In genomic region chr18:22345733-22346132, GRCh38 we compare ENCODE assay signal across 11 cellular contexts.
DNase-seq lines count a peak whose midpoint lies in the region; ATAC-seq and TF ChIP-seq lines count a peak whose summit lies in the region.
"Had no signal": no experiment of that assay in that cellular context is flagged by ENCODE, and none has a peak within 500 bp of the region (broad histone marks: within the 10 kb centered on the region; RNA-seq: fewer than 3 reads in every experiment).

No MANE protein-coding gene starts in this region.

- no peak for ATAC-seq in stimulated activated naive CD8-positive, alpha-beta T cell treated with anti-CD3 and anti-CD28 coated beads, Interleukin-15, amount 100 ng/mL, for 72 hours
- ATAC-seq in GM21737 (IDR thresholded peaks at IDR 0.05; ENCODE audit: unreplicated experiment) (no peak), HG03025 (IDR thresholded peaks at IDR 0.05; ENCODE audit: low FRiP score, unreplicated experiment) (no peak)

- H3K9me3 ChIP-seq in hepatocyte (ENCODE audit: low read depth): no peaks in the 10 kb centered on the region

- H3K4me1 Mint-ChIP-seq in activated CD4-positive, alpha-beta T cell treated with anti-CD3 and anti-CD28 coated beads, Interleukin-2, amount 10 ng/mL, durations not matched to agents 7 days and 5 days: peaks cover 29% of the 10 kb centered on the region
- peaks cover 28% of the 10 kb centered on the region for H3K4me1 Mint-ChIP-seq in activated CD4-positive, alpha-beta memory T cell treated with anti-CD3 and anti-CD28 coated beads, Interleukin-2, amount 10 ng/mL, durations not matched to agents 7 days and 5 days
- peaks cover 55% of the 10 kb centered on the region for H3K4me1 Mint-ChIP-seq in stimulated activated naive CD8-positive, alpha-beta T cell treated with anti-CD3 and anti-CD28 coated beads, Interleukin-15, amount 100 ng/mL, for 72 hours

- no peaks in the 10 kb centered on the region for H3K36me3 ChIP-seq in hepatocyte (replicated peaks; ENCODE audit: insufficient read depth, low read depth)

- no peak overlapping the region for H2AFZ ChIP-seq in hepatocyte

- no peaks in the 10 kb centered on the region for H3K27me3 ChIP-seq in hepatocyte

- no peaks in the 10 kb centered on the region for H3K36me3 Mint-ChIP-seq in activated CD4-positive, alpha-beta T cell treated with anti-CD3 and anti-CD28 coated beads, Interleukin-2, amount 10 ng/mL, durations not matched to agents 7 days and 5 days (ENCODE audit: low read depth)
- peaks cover 2% of the 10 kb centered on the region for H3K36me3 Mint-ChIP-seq in activated CD4-positive, alpha-beta memory T cell treated with anti-CD3 and anti-CD28 coated beads, Interleukin-2, amount 10 ng/mL, durations not matched to agents 7 days and 5 days (ENCODE audit: low read depth)

- H3K27ac Mint-ChIP-seq in activated CD4-positive, alpha-beta T cell treated with anti-CD3 and anti-CD28 coated beads, Interleukin-2, amount 10 ng/mL, durations not matched to agents 7 days and 5 days: peak overlapping the region; percentile 67
- peak overlapping the region; percentile 48 for H3K27ac Mint-ChIP-seq in activated CD4-positive, alpha-beta memory T cell treated with anti-CD3 and anti-CD28 coated beads, Interleukin-2, amount 10 ng/mL, durations not matched to agents 7 days and 5 days
- H3K27ac Mint-ChIP-seq in stimulated activated naive CD8-positive, alpha-beta T cell treated with anti-CD3 and anti-CD28 coated beads, Interleukin-15, amount 100 ng/mL, for 72 hours: peak overlapping the region in 1 of 2 donors; percentile 38

- H3K4me1 ChIP-seq in hepatocyte (ENCODE audit: insufficient read depth): peaks cover 41% of the 10 kb centered on the region

- H3K9me2 ChIP-seq in hepatocyte (replicated peaks; ENCODE audit: insufficient read depth): no peaks in the 10 kb centered on the region

- H3K4me3 Mint-ChIP-seq in activated CD4-positive, alpha-beta T cell treated with anti-CD3 and anti-CD28 coated beads, Interleukin-2, amount 10 ng/mL, durations not matched to agents 7 days and 5 days: no peak overlapping the region
- H3K4me3 Mint-ChIP-seq in activated CD4-positive, alpha-beta memory T cell treated with anti-CD3 and anti-CD28 coated beads, Interleukin-2, amount 10 ng/mL, durations not matched to agents 7 days and 5 days: no peak overlapping the region
- peak overlapping the region; percentile 16 to 46 for H3K4me3 Mint-ChIP-seq in stimulated activated naive CD8-positive, alpha-beta T cell treated with anti-CD3 and anti-CD28 coated beads, Interleukin-15, amount 100 ng/mL, for 72 hours

- no peak overlapping the region for H3K4me2 ChIP-seq in hepatocyte

- CTCF ChIA-PET in activated CD4-positive, alpha-beta T cell treated with anti-CD3 and anti-CD28 coated beads, Interleukin-2, amount 10 ng/mL, durations not matched to agents 7 days and 5 days (lab: Charles Lee): no interaction called here
- CTCF ChIA-PET in activated CD4-positive, alpha-beta memory T cell treated with anti-CD3 and anti-CD28 coated beads, Interleukin-2, amount 10 ng/mL, durations not matched to agents 7 days and 5 days (lab: Charles Lee): no interaction called here

- no peaks in the 10 kb centered on the region for H4K20me1 ChIP-seq in hepatocyte (ENCODE audit: insufficient read depth, poor library complexity, severe bottlenecking)

- peaks cover 8% of the 10 kb centered on the region for H3K79me2 ChIP-seq in hepatocyte

- peaks cover 49% of the 10 kb centered on the region for H3K27me3 Mint-ChIP-seq in activated CD4-positive, alpha-beta T cell treated with anti-CD3 and anti-CD28 coated beads, Interleukin-2, amount 10 ng/mL, durations not matched to agents 7 days and 5 days
- peaks cover 38% of the 10 kb centered on the region for H3K27me3 Mint-ChIP-seq in activated CD4-positive, alpha-beta memory T cell treated with anti-CD3 and anti-CD28 coated beads, Interleukin-2, amount 10 ng/mL, durations not matched to agents 7 days and 5 days
- peaks cover 30% of the 10 kb centered on the region for H3K27me3 Mint-ChIP-seq in stimulated activated naive CD8-positive, alpha-beta T cell treated with anti-CD3 and anti-CD28 coated beads, Interleukin-15, amount 100 ng/mL, for 72 hours

- intact Hi-C loops in head of caudate nucleus (cut with DNase I): no loop called here

- no peak for TF ChIP-seq CTCF in hepatocyte (IDR thresholded peaks at IDR 0.05; ENCODE audit: poor library complexity)

- 76% methylated on average over 2 of the region's 2 CpGs for WGBS in hepatocyte (ENCODE audit: low lambda C conversion rate, missing lambda C conversion rate)

- H3K4me3 ChIP-seq in hepatocyte: no peak overlapping the region

- no peaks in the 10 kb centered on the region for H3K9me3 Mint-ChIP-seq in activated CD4-positive, alpha-beta T cell treated with anti-CD3 and anti-CD28 coated beads, Interleukin-2, amount 10 ng/mL, durations not matched to agents 7 days and 5 days
- no peaks in the 10 kb centered on the region for H3K9me3 Mint-ChIP-seq in activated CD4-positive, alpha-beta memory T cell treated with anti-CD3 and anti-CD28 coated beads, Interleukin-2, amount 10 ng/mL, durations not matched to agents 7 days and 5 days
- no peaks in the 10 kb centered on the region for H3K9me3 Mint-ChIP-seq in stimulated activated naive CD8-positive, alpha-beta T cell treated with anti-CD3 and anti-CD28 coated beads, Interleukin-15, amount 100 ng/mL, for 72 hours

- H3K27ac ChIP-seq in hepatocyte: peak overlapping the region; percentile 93

- POLR2A ChIA-PET in activated CD4-positive, alpha-beta T cell treated with anti-CD3 and anti-CD28 coated beads, Interleukin-2, amount 10 ng/mL, durations not matched to agents 7 days and 5 days (lab: Charles Lee): no interaction called here
- POLR2A ChIA-PET in activated CD4-positive, alpha-beta memory T cell treated with anti-CD3 and anti-CD28 coated beads, Interleukin-2, amount 10 ng/mL, durations not matched to agents 7 days and 5 days (lab: Charles Lee): no interaction called here

- no peak for DNase-seq in activated CD4-positive, alpha-beta T cell treated with anti-CD3 and anti-CD28 coated beads, Interleukin-2, amount 10 ng/mL, durations not matched to agents 7 days and 5 days
- no peak for DNase-seq in activated CD4-positive, alpha-beta T cell treated with anti-CD3 and anti-CD28 coated beads for 48 hours
- no peak for DNase-seq in activated CD4-positive, alpha-beta memory T cell treated with anti-CD3 and anti-CD28 coated beads, Interleukin-2, amount 10 ng/mL, durations not matched to agents 7 days and 5 days
- peak; percentile 16 for DNase-seq in hepatocyte (ENCODE audit: low spot score)
- no peak for DNase-seq in stimulated activated naive CD8-positive, alpha-beta T cell treated with anti-CD3 and anti-CD28 coated beads, Interleukin-15, amount 100 ng/mL, for 72 hours
- no peak for DNase-seq in head of caudate nucleus
- DNase-seq: DMS 273 treated with DMSO at 0.1 percent for 48 hours, NCI-H2227 treated with DMSO at 0.1 percent for 48 hours, trophoblast cell had no signal

Comparison
In these comparisons a context has a peak if more than half of its experiments do, and no peak if none do; other contexts are left out.
1. H3K4me3 Mint-ChIP-seq: peak in stimulated activated naive CD8-positive, alpha-beta T cell treated with anti-CD3 and anti-CD28 coated beads, Interleukin-15, amount 100 ng/mL, for 72 hours (2 of 2); none in activated CD4-positive, alpha-beta T cell treated with anti-CD3 and anti-CD28 coated beads, Interleukin-2, amount 10 ng/mL, durations not matched to agents 7 days and 5 days (single experiment) and activated CD4-positive, alpha-beta memory T cell treated with anti-CD3 and anti-CD28 coated beads, Interleukin-2, amount 10 ng/mL, durations not matched to agents 7 days and 5 days (single experiment).